25 cellular contexts compared by ENCODE assay signal in the genomic region with DNA sequence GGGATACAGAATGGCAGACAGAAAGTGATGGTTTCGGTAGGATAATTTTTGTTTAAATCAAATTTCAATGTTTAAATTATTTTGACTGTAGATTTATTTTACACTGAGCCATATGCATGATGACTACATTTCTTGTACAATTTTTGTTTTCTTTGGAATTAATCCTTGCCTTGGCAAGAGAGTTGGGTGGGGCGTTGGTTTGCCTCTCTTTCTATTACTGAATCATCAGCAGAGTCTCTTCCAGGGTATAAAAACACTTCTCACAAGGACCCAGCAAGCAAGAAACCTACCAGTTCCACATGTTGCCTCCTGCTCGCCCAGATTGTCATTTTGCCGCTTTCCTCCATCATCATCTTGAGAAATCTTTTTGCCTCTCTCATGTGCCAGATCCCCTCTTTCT.
"Had no signal": no experiment of that assay in that cellular context is flagged by ENCODE, and none has a peak within 500 bp of the region (broad histone marks: within the 10 kb centered on the region; RNA-seq: fewer than 3 reads in every experiment).

No MANE protein-coding gene starts in this region.

- H3K36me3 ChIP-seq: stomach had no signal

- H3K4me3 ChIP-seq: psoas muscle, smooth muscle cell, stomach, testis had no signal

- H3K27me3 ChIP-seq: stomach, testis had no signal

- H3K9me3 Mint-ChIP-seq: activated B cell treated with CpG ODN at 0.5 μM for 24 hours; activated CD8-positive, alpha-beta T cell treated with anti-CD3 and anti-CD28 coated beads for 36 hours; activated naive CD8-positive, alpha-beta T cell treated with anti-CD3 and anti-CD28 coated beads, Interleukin-2, amount 10 ng/mL, durations not matched to agents 7 days and 5 days; activated T-helper 2 cell treated with anti-CD3 and anti-CD28 coated beads, Interferon-gamma antibody, Interleukin-2, Interleukin-4, amounts not matched to agents 10 μg/mL and 5 μg/mL and 100 μg/mL, durations not matched to agents 14 hours and 24 hours and 36 hours; central memory CD8-positive, alpha-beta T cell; stimulated activated effector memory CD8-positive, alpha-beta T cell treated with anti-CD3 and anti-CD28 coated beads, Interleukin-12 subunit alpha, Interleukin-12 subunit beta, amount 100 ng/mL, for 72 hours; type B pancreatic cell had no signal

- DNase-seq: activated B cell treated with CpG ODN at 0.5 μM for 24 hours; activated CD4-positive, alpha-beta T cell treated with anti-CD3 and anti-CD28 coated beads for 48 hours; activated CD8-positive, alpha-beta T cell treated with anti-CD3 and anti-CD28 coated beads for 36 hours; activated naive CD4-positive, alpha-beta T cell treated with Interleukin-2 at 50 U/mL for 16 hours; activated naive CD8-positive, alpha-beta T cell treated with anti-CD3 and anti-CD28 coated beads, Interleukin-2, amount 10 ng/mL, durations not matched to agents 7 days and 5 days; activated T-cell treated with anti-CD3 and anti-CD28 coated beads, Interleukin-2, amount 50 U/mL, for 1 hour; amygdala; cortex of kidney; effector CD4-positive, alpha-beta T cell; immature natural killer cell; left ventricle myocardium superior; psoas muscle; right cardiac atrium; stimulated activated CD4-positive, alpha-beta T cell treated with anti-CD3 and anti-CD28 coated beads, Interleukin-4, amount 100 ng/mL, for 24 hours; stomach; T-helper 1 cell; T-helper 9 cell; testis had no signal

- ATAC-seq: activated CD8-positive, alpha-beta T cell treated with anti-CD3 and anti-CD28 coated beads for 36 hours; left ventricle myocardium superior; psoas muscle; right cardiac atrium; stimulated activated effector memory CD8-positive, alpha-beta T cell treated with anti-CD3 and anti-CD28 coated beads, Interleukin-12 subunit alpha, Interleukin-12 subunit beta, amount 100 ng/mL, for 72 hours had no signal

- H3K27me3 Mint-ChIP-seq: activated B cell treated with CpG ODN at 0.5 μM for 24 hours; activated CD8-positive, alpha-beta T cell treated with anti-CD3 and anti-CD28 coated beads for 36 hours; brain; central memory CD8-positive, alpha-beta T cell; type B pancreatic cell had no signal

- H3K4me3 Mint-ChIP-seq: activated B cell treated with CpG ODN at 0.5 μM for 24 hours; activated CD8-positive, alpha-beta T cell treated with anti-CD3 and anti-CD28 coated beads for 36 hours; activated naive CD8-positive, alpha-beta T cell treated with anti-CD3 and anti-CD28 coated beads, Interleukin-2, amount 10 ng/mL, durations not matched to agents 7 days and 5 days; brain; central memory CD8-positive, alpha-beta T cell; immature natural killer cell; neural crest cell; stimulated activated effector memory CD8-positive, alpha-beta T cell treated with anti-CD3 and anti-CD28 coated beads, Interleukin-12 subunit alpha, Interleukin-12 subunit beta, amount 100 ng/mL, for 72 hours; type B pancreatic cell had no signal

- H3K36me3 Mint-ChIP-seq: activated naive CD8-positive, alpha-beta T cell treated with anti-CD3 and anti-CD28 coated beads, Interleukin-2, amount 10 ng/mL, durations not matched to agents 7 days and 5 days; brain; immature natural killer cell; stimulated activated effector memory CD8-positive, alpha-beta T cell treated with anti-CD3 and anti-CD28 coated beads, Interleukin-12 subunit alpha, Interleukin-12 subunit beta, amount 100 ng/mL, for 72 hours; type B pancreatic cell had no signal

- H3K4me1 Mint-ChIP-seq: activated B cell treated with CpG ODN at 0.5 μM for 24 hours; activated naive CD8-positive, alpha-beta T cell treated with anti-CD3 and anti-CD28 coated beads, Interleukin-2, amount 10 ng/mL, durations not matched to agents 7 days and 5 days; brain; central memory CD8-positive, alpha-beta T cell; immature natural killer cell; stimulated activated effector memory CD8-positive, alpha-beta T cell treated with anti-CD3 and anti-CD28 coated beads, Interleukin-12 subunit alpha, Interleukin-12 subunit beta, amount 100 ng/mL, for 72 hours had no signal

- H3K9me3 ChIP-seq: psoas muscle, stomach, testis had no signal

- H3K27ac Mint-ChIP-seq: activated B cell treated with CpG ODN at 0.5 μM for 24 hours; activated CD8-positive, alpha-beta T cell treated with anti-CD3 and anti-CD28 coated beads for 36 hours; activated naive CD8-positive, alpha-beta T cell treated with anti-CD3 and anti-CD28 coated beads, Interleukin-2, amount 10 ng/mL, durations not matched to agents 7 days and 5 days; activated T-helper 2 cell treated with anti-CD3 and anti-CD28 coated beads, Interferon-gamma antibody, Interleukin-2, Interleukin-4, amounts not matched to agents 10 μg/mL and 5 μg/mL and 100 μg/mL, durations not matched to agents 14 hours and 24 hours and 36 hours; immature natural killer cell; stimulated activated effector memory CD8-positive, alpha-beta T cell treated with anti-CD3 and anti-CD28 coated beads, Interleukin-12 subunit alpha, Interleukin-12 subunit beta, amount 100 ng/mL, for 72 hours; type B pancreatic cell had no signal

- H3K4me1 ChIP-seq: psoas muscle, stomach, testis had no signal

- H3K27ac ChIP-seq: psoas muscle, stomach, testis had no signal

- H3K4me2 ChIP-seq: smooth muscle cell had no signal
